Comparison of ENCODE assay signal across 8 cellular contexts in the genomic region with DNA sequence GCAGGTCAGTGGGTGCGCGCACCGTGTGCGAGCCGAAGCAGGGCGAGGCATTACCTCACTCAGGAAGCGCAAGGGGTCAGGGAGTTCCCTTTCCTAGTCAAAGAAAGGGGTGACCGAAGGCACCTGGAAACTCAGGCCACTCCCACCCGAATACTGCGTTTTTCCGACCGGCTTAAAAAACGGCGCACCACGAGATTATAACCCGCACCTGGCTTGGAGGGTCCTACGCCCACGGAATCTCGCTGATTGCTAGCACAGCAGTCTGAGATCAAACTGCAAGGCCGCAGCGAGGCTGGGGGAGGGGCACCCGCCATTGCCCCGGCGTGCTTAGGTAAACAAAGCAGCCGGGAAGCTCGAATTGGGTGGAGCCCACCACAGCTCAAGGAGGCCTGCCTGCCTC.
DNase-seq lines count a peak whose midpoint lies in the region; ATAC-seq and TF ChIP-seq lines count a peak whose summit lies in the region.
"Not testable (repeated sequence)": the region's sequence is repeated elsewhere in the genome, so short reads cannot be mapped to it uniquely, and the experiment has no call there.

No MANE protein-coding gene starts in this region.

- H3K9me3 Mint-ChIP-seq in GM23338; WTC11; endothelial cell (ENCODE audit: unreplicated experiment); progenitor cell of endocrine pancreas (ENCODE audit: low read depth): not testable (repeated sequence)

- H2AFZ ChIP-seq in GM23338 = not testable (repeated sequence)

- H3F3A ChIP-seq in GM23338 (replicated peaks; ENCODE audit: low read depth) = not testable (repeated sequence)

- not testable (repeated sequence) for H3K27ac Mint-ChIP-seq in GM23338; endothelial cell (ENCODE audit: unreplicated experiment)
- H3K27ac Mint-ChIP-seq in WTC11 = peak overlapping the region; percentile 53
- H3K27ac Mint-ChIP-seq in progenitor cell of endocrine pancreas = peak overlapping the region; percentile 73

- POLR2A ChIA-PET in WTC11 (lab: Charles Lee) = not testable (repeated sequence)

- not testable (repeated sequence) for TF ChIP-seq CTCF in GM23338 (conservative IDR thresholded peaks at IDR 0.05; ENCODE audit: low read depth in 2 of 2); WTC11 (IDR thresholded peaks at IDR 0.05); endothelial cell (IDR thresholded peaks at IDR 0.05; ENCODE audit: unreplicated experiment); progenitor cell of endocrine pancreas (IDR thresholded peaks at IDR 0.05; ENCODE audit: unreplicated experiment)

- H3K4me2 ChIP-seq in GM23338 = peak overlapping the region; percentile 68; the same call in 1 of the 2 replicates

- not testable (repeated sequence) for H3K9ac ChIP-seq in HUES48 (ENCODE audit: low read depth, low read length)

- H3K4me1 Mint-ChIP-seq in GM23338 = peaks cover 29% of the 10 kb centered on the region
- H3K4me1 Mint-ChIP-seq in WTC11 = peaks cover 41% of the 10 kb centered on the region
- not testable (repeated sequence) for H3K4me1 Mint-ChIP-seq in endothelial cell (ENCODE audit: unreplicated experiment); progenitor cell of endocrine pancreas (ENCODE audit: low read depth)

- H3K4me3 ChIP-seq in GM23338 = peak overlapping the region; percentile 46
- H3K4me3 ChIP-seq in HUES48 (ENCODE audit: low read depth, low read length) = peak overlapping the region; percentile 36; the same call in 1 of the 2 replicates
- H3K4me3 ChIP-seq in iPS DF 6.9 (ENCODE audit: low read length) = peak overlapping the region; percentile 30; the same call in 1 of the 2 replicates

- not testable (repeated sequence) for ATAC-seq in GM23338, WTC11

- CTCF ChIA-PET in WTC11 (lab: Charles Lee) = interaction anchor here (1.0 kb wide), 1 partner anchor 271 kb away, joined by 3 read pairs; no protein-coding TSS in a partner anchor

- H3K79me2 ChIP-seq in GM23338 (replicated peaks; ENCODE audit: insufficient read depth) = peaks cover 14% of the 10 kb centered on the region; the same call in 1 of the 2 replicates

- H3K9me3 ChIP-seq in HUES48 (ENCODE audit: control insufficient read depth, insufficient read depth, low read length); iPS DF 6.9 (ENCODE audit: control insufficient read depth, insufficient read depth, low read length): not testable (repeated sequence)

- not testable (repeated sequence) for H3K27me3 Mint-ChIP-seq in GM23338 (ENCODE audit: insufficient read depth, low read depth, poor library complexity); WTC11 (ENCODE audit: low read depth); endothelial cell (ENCODE audit: unreplicated experiment); progenitor cell of endocrine pancreas

- not testable (repeated sequence) for H3K27me3 ChIP-seq in GM23338 (ENCODE audit: insufficient read depth); HUES48 (ENCODE audit: control insufficient read depth, insufficient read depth, low read length); iPS DF 6.9 (ENCODE audit: control insufficient read depth, insufficient read depth, low read length)

- H3K4me3 Mint-ChIP-seq in GM23338 (peak overlapping the region; percentile 68), WTC11 (peak overlapping the region; percentile 71), endothelial cell (ENCODE audit: unreplicated experiment) (peak overlapping the region; percentile 76), progenitor cell of endocrine pancreas (ENCODE audit: low read depth) (peak overlapping the region; percentile 66)

- H3K9me2 ChIP-seq in GM23338 (ENCODE audit: insufficient read depth) = not testable (repeated sequence)

- DNase-seq in DMS53 (lab: John Stamatoyannopoulos, UW) (peak; percentile 40), NCI-H748 (lab: John Stamatoyannopoulos, UW; ENCODE audit: unreplicated experiment) (peak; percentile 2), WTC11 (ENCODE audit: low spot score) (peak; percentile 23)
- DNase-seq in GM23338 (ENCODE audit: low spot score); endothelial cell (ENCODE audit: low spot score); iPS DF 6.9 (ENCODE audit: low read depth, low spot score); progenitor cell of endocrine pancreas (ENCODE audit: low spot score, unreplicated experiment): not testable (repeated sequence)

- H3K36me3 ChIP-seq in GM23338 (ENCODE audit: insufficient read depth); HUES48 (ENCODE audit: control insufficient read depth, insufficient read depth, low read length); iPS DF 6.9 (ENCODE audit: control insufficient read depth, insufficient read depth, low read length): not testable (repeated sequence)

- H4K20me1 ChIP-seq in GM23338 (replicated peaks; ENCODE audit: insufficient read depth) = not testable (repeated sequence)

- peak overlapping the region; percentile 1; the same call in 1 of the 2 replicates for H3K27ac ChIP-seq in GM23338 (ENCODE audit: low read depth)
- H3K27ac ChIP-seq in HUES48 (ENCODE audit: low read depth, low read length); iPS DF 6.9 (ENCODE audit: low read length): not testable (repeated sequence)

- WGBS in iPS DF 6.9 (ENCODE audit: insufficient coverage, insufficient read length) = no CpG with 5 or more reads among the region's 26 CpGs

- H3K4me1 ChIP-seq in GM23338 (ENCODE audit: insufficient read depth) = peaks cover 33% of the 10 kb centered on the region
- H3K4me1 ChIP-seq in HUES48 (ENCODE audit: control insufficient read depth, insufficient read depth, low read length) = peaks cover 29% of the 10 kb centered on the region
- not testable (repeated sequence) for H3K4me1 ChIP-seq in iPS DF 6.9 (ENCODE audit: control insufficient read depth, insufficient read depth, low read length)

- not testable (repeated sequence) for H3K36me3 Mint-ChIP-seq in GM23338 (ENCODE audit: low read depth); WTC11; endothelial cell (ENCODE audit: low read depth, unreplicated experiment); progenitor cell of endocrine pancreas (ENCODE audit: insufficient read depth)
